Comparison of ENCODE assay signal across 1 cellular context in the genomic region with DNA sequence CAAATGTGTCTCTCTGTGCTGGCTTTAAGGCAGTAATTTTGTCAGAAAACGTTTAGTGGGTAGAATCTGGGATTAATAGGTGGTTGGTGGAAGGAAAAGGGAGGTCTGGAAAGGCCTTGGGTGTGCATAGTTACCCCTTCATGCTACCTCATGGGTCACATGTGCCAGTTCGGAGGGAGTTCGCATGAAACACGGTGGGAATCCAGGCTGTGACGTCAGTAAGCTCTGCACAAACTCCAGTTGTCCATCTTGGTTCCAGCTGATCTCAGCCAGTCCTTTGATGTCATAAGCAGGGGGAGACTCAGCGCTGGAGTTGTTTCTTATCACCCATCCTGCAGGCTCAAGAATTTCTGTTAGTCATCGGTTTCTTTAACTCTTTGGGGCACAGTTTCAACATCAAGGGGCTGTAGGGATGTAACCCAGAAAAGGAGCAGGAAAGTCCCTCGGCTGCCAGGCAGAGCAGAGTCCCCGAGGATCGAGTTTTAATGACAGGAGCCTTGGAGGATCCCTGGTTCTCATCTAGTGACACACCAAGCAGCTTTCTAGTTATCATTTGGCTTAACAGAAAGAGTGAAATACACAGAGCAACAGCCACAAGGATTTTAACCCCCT.
A peak's percentile ranks its signal among the peaks of the same experiment; 100 is the strongest.
TF ChIP-seq lines count a peak whose summit lies in the region.

No MANE protein-coding gene starts in this region.

TF ChIP-seq in SK-N-SH, 30 proteins besides CTCF, POLR2A, EP300 and RAD21 (continued from another document):
- TF ChIP-seq, protein P1, sequence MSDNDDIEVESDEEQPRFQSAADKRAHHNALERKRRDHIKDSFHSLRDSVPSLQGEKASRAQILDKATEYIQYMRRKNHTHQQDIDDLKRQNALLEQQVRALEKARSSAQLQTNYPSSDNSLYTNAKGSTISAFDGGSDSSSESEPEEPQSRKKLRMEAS (IDR thresholded peaks at IDR 0.05; ENCODE audit: low read depth) = peak; percentile 37; the same call in 1 of the 2 replicates
- TF ChIP-seq TAF1 (IDR thresholded peaks at IDR 0.05; ENCODE audit: borderline replicate concordance, low read depth, low read length) = no peak
- no peak for TF ChIP-seq SIN3A (IDR thresholded peaks at IDR 0.05; ENCODE audit: borderline replicate concordance, low read depth, low read length)
- peak; percentile 67 for TF ChIP-seq JUND (IDR thresholded peaks at IDR 0.05)
- TF ChIP-seq, protein P2, sequence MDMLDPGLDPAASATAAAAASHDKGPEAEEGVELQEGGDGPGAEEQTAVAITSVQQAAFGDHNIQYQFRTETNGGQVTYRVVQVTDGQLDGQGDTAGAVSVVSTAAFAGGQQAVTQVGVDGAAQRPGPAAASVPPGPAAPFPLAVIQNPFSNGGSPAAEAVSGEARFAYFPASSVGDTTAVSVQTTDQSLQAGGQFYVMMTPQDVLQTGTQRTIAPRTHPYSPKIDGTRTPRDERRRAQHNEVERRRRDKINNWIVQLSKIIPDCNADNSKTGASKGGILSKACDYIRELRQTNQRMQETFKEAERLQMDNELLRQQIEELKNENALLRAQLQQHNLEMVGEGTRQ (IDR thresholded peaks at IDR 0.05; ENCODE audit: borderline replicate concordance, low read depth, low read length) = no peak
- no peak for TF ChIP-seq EZH2phosphoT487 (IDR thresholded peaks at IDR 0.05; ENCODE audit: borderline replicate concordance, low read depth)
- TF ChIP-seq RFX5 (IDR thresholded peaks at IDR 0.05; ENCODE audit: low read length) = no peak
- TF ChIP-seq RXRA (IDR thresholded peaks at IDR 0.05; ENCODE audit: borderline replicate concordance, low read depth) = no peak
- no peak for TF ChIP-seq TEAD4 (IDR thresholded peaks at IDR 0.05; ENCODE audit: borderline replicate concordance, insufficient read depth)
- TF ChIP-seq MXI1 (IDR thresholded peaks at IDR 0.05; ENCODE audit: low read depth, low read length) = no peak
- peak; percentile 25; the same call in 1 of the 2 replicates for TF ChIP-seq POLR2AphosphoS5 (IDR thresholded peaks at IDR 0.05; ENCODE audit: low read depth, low read length)
- TF ChIP-seq FOXM1 (IDR thresholded peaks at IDR 0.05; ENCODE audit: low read depth) = no peak
- TF ChIP-seq, protein P3, sequence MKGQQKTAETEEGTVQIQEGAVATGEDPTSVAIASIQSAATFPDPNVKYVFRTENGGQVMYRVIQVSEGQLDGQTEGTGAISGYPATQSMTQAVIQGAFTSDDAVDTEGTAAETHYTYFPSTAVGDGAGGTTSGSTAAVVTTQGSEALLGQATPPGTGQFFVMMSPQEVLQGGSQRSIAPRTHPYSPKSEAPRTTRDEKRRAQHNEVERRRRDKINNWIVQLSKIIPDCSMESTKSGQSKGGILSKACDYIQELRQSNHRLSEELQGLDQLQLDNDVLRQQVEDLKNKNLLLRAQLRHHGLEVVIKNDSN (IDR thresholded peaks at IDR 0.05; ENCODE audit: borderline replicate concordance, low read depth) = peak; percentile 35; the same call in 1 of the 2 replicates
- TF ChIP-seq, protein P4, sequence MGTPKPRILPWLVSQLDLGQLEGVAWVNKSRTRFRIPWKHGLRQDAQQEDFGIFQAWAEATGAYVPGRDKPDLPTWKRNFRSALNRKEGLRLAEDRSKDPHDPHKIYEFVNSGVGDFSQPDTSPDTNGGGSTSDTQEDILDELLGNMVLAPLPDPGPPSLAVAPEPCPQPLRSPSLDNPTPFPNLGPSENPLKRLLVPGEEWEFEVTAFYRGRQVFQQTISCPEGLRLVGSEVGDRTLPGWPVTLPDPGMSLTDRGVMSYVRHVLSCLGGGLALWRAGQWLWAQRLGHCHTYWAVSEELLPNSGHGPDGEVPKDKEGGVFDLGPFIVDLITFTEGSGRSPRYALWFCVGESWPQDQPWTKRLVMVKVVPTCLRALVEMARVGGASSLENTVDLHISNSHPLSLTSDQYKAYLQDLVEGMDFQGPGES (IDR thresholded peaks at IDR 0.05; ENCODE audit: low read depth, low read length) = no peak
